1 cellular context compared by ENCODE assay signal in genomic region chr15:81645470-81645869, GRCh38.
TF ChIP-seq lines count a peak whose summit lies in the region.

No MANE protein-coding gene starts in this region.

TF ChIP-seq in GM23338, 12 proteins besides CTCF, POLR2A, EP300 and RAD21 (continued from another document):
- TF ChIP-seq ZNF462 (CRISPR knock-in tag; IDR thresholded peaks at IDR 0.05) (no peak), STAT1 (IDR thresholded peaks at IDR 0.05; ENCODE audit: unreplicated experiment) (no peak), ETS1 (IDR thresholded peaks at IDR 0.05) (no peak), ZNF331 (CRISPR knock-in tag; IDR thresholded peaks at IDR 0.05; ENCODE audit: low read depth) (no peak), EZH2 (IDR thresholded peaks at IDR 0.05; ENCODE audit: low read depth, unreplicated experiment) (no peak), NANOG (IDR thresholded peaks at IDR 0.05; ENCODE audit: borderline replicate concordance) (no peak)
